1 cellular context compared by ENCODE assay signal in the genomic region with DNA sequence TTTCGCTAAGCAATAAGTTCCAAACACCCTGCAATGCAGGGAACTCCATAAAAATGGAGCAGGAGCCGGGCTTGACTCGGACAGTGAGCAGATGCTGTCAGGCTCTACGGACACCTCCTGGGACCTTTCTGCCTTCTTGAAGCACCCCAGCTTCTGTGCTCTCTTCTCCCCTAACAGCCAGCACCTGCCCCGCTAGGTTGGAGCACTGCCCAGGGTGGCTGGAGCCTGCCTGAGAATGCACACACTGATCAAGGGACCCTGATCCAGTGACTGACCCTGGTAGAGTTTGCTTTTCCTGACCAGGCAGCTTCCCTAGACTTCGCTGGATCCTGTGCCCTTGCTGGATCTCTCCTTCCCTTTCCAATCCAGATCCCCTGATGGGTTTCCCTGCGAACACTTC.
TF ChIP-seq lines count a peak whose summit lies in the region.

No MANE protein-coding gene starts in this region.

TF ChIP-seq in WTC11, 78 proteins besides CTCF, POLR2A, EP300 and RAD21 (continued from another document):
- no peak for TF ChIP-seq ZBTB43 (CRISPR knock-in tag; IDR thresholded peaks at IDR 0.05)
- TF ChIP-seq PREB (CRISPR knock-in tag; IDR thresholded peaks at IDR 0.05; ENCODE audit: borderline replicate concordance) = no peak
